Comparison of ENCODE assay signal across 8 cellular contexts in the genomic region with DNA sequence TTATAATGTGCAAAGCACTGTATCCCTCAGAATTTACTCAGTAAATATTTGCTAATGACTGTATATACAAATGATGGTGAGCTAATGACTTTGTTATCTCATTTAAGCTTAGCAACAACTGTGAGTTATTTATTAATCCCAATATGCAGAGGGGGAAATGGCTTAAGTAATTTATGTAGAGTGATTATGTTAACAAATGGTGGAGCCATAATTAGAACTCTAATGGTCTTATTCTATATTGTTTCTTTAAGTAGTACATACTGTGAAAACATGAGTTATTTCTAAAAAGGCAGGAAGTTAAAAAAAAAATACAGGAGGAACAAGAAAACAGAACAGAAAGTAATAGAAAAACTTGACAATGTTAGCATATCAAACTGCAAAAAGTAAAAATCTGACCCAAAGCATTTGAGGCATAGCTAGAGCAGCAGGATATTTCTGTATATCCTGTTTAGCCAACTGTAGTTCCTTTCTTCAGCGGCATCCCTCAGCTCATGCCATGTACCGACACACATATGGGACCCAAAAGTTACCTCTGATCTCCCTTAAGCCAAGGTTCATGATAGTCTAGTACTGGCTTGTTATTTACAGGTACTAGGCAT.
DNase-seq lines count a peak whose midpoint lies in the region; ATAC-seq and TF ChIP-seq lines count a peak whose summit lies in the region.

No MANE protein-coding gene starts in this region.

- no peak for TF ChIP-seq CTCF in OCI-LY7 (conservative IDR thresholded peaks at IDR 0.05; ENCODE audit: low read length)

- intact Hi-C loops in OCI-LY7 (cut with micrococcal nuclease; ENCODE audit: unreplicated experiment), result loop anchor here (2.0 kb wide), 1 partner anchor 95 kb away; a partner anchor contains a TSS

- peaks cover 13 to 49% (median 27%) of the 10 kb centered on the region in 4 donors for H3K4me1 Mint-ChIP-seq in naive thymus-derived CD8-positive, alpha-beta T cell

- H3K4me3 ChIP-seq in OCI-LY7 (ENCODE audit: low read depth, low read length, poor library complexity, severe bottlenecking), result peak overlapping the region; percentile 55

- peaks cover 33% of the 10 kb centered on the region for H3K36me3 ChIP-seq in OCI-LY7 (ENCODE audit: insufficient read depth, low read length)

- no TSS peak for BruUV-seq in OCI-LY7 (replicated peaks; lab: Mats Ljungman, UMichigan)

- peaks cover 84% of the 10 kb centered on the region for H3K79me2 ChIP-seq in OCI-LY7 (ENCODE audit: insufficient read depth, low read depth, low read length)

- peak overlapping the region; percentile 34 to 76 (median 58) for H3K4me3 Mint-ChIP-seq in naive thymus-derived CD8-positive, alpha-beta T cell

- DNase-seq in NCI-H526 treated with DMSO at 0.1 percent for 48 hours (lab: John Stamatoyannopoulos, UW), result peak; percentile 16
- DNase-seq in NCI-H526 (lab: John Stamatoyannopoulos, UW), result no peak
- DNase-seq in OCI-LY7 (ENCODE audit: low spot score), result peak; percentile 94
- DNase-seq in naive thymus-derived CD8-positive, alpha-beta T cell, result no peak
- no peak for DNase-seq in stimulated activated CD4-positive, alpha-beta T cell treated with anti-CD3 and anti-CD28 coated beads, Interleukin-12 subunit alpha, Interleukin-12 subunit beta, amount 100 ng/mL, for 4 hours
- no peak for DNase-seq in SKM-1 (lab: John Stamatoyannopoulos, UW; ENCODE audit: unreplicated experiment)
- DNase-seq in NCI-H446 (lab: John Stamatoyannopoulos, UW), result no peak

- peaks cover 70% of the 10 kb centered on the region for H3K4me1 ChIP-seq in OCI-LY7 (ENCODE audit: insufficient read depth, low read length, poor library complexity, severe bottlenecking)

- no peak overlapping the region for H2AFZ ChIP-seq in OCI-LY7 (ENCODE audit: low read length)

- H3K9me2 ChIP-seq in OCI-LY7 (ENCODE audit: insufficient read depth, low read length), result no peaks in the 10 kb centered on the region

- peak; percentile 62 for ATAC-seq in HG02943 (IDR thresholded peaks at IDR 0.05; ENCODE audit: low read depth, unreplicated experiment)
- ATAC-seq in naive thymus-derived CD8-positive, alpha-beta T cell, result peak; percentile 47 to 48

- CTCF ChIA-PET in OCI-LY7 (lab: Charles Lee; ENCODE audit: unreplicated experiment), result interaction anchor here (0.9 to 1.1 kb wide), 3 partner anchors 11 to 111 kb away, joined by 3 read pairs; no protein-coding TSS in a partner anchor

- peak overlapping the region; percentile 97 for H3K27ac ChIP-seq in OCI-LY7 (ENCODE audit: low read depth, low read length, poor library complexity, severe bottlenecking)

- no peaks in the 10 kb centered on the region for H3K36me3 Mint-ChIP-seq in naive thymus-derived CD8-positive, alpha-beta T cell

- peak overlapping the region in 9 of 10 donors; percentile 46 to 82 (median 68) for H3K27ac Mint-ChIP-seq in naive thymus-derived CD8-positive, alpha-beta T cell

- peaks cover 12% of the 10 kb centered on the region for H3K9me3 ChIP-seq in OCI-LY7 (ENCODE audit: low read length)

- H4K20me1 ChIP-seq in OCI-LY7 (ENCODE audit: insufficient read depth, low read length), result no peaks in the 10 kb centered on the region

- POLR2A ChIA-PET in OCI-LY7 (lab: Charles Lee), result interaction anchor here (0.9 to 1.5 kb wide), 6 partner anchors 18 to 104 kb away, joined by 3 to 6 read pairs (median 4); no protein-coding TSS in a partner anchor
- POLR2A ChIA-PET in naive thymus-derived CD8-positive, alpha-beta T cell (lab: Charles Lee), result interaction anchor here (0.5 kb wide), 1 partner anchor 49 kb away, joined by 5 read pairs; no protein-coding TSS in a partner anchor

- peak overlapping the region; percentile 64 for H3K4me2 ChIP-seq in OCI-LY7 (ENCODE audit: low read length)

- H3K27me3 Mint-ChIP-seq in naive thymus-derived CD8-positive, alpha-beta T cell, result no peaks in the 10 kb centered on the region

- no peaks in the 10 kb centered on the region for H3K9me3 Mint-ChIP-seq in naive thymus-derived CD8-positive, alpha-beta T cell

Comparison
In these comparisons a context has a peak if more than half of its experiments do, and no peak if none do; other contexts are left out.
1. DNase-seq: peak in NCI-H526 treated with DMSO at 0.1 percent for 48 hours (single experiment) and OCI-LY7 (single experiment); none in NCI-H526 (0 of 2), naive thymus-derived CD8-positive, alpha-beta T cell (0 of 10), stimulated activated CD4-positive, alpha-beta T cell treated with anti-CD3 and anti-CD28 coated beads, Interleukin-12 subunit alpha, Interleukin-12 subunit beta, amount 100 ng/mL, for 4 hours (single experiment), SKM-1 (single experiment) and NCI-H446 (0 of 2).